1 cellular context compared by ENCODE assay signal in genomic region chr17:37425268-37425667, GRCh38.
TF ChIP-seq lines count a peak whose summit lies in the region.

No MANE protein-coding gene starts in this region.

TF ChIP-seq in K562, 482 proteins besides CTCF, POLR2A, EP300 and RAD21:
- TF ChIP-seq BCOR (IDR thresholded peaks at IDR 0.05) (peak; percentile 83), ZFP36 (IDR thresholded peaks at IDR 0.05; ENCODE audit: low read depth, low read length, partially characterized antibody) (peak; percentile 68), SMARCA5 (IDR thresholded peaks at IDR 0.05) (peak; percentile 55; the same call in 1 of the 2 replicates), KDM1A (IDR thresholded peaks at IDR 0.05) (0 out of 4 replicates have a peak, but pooled peaks of 1 of the 2 experiments have one; percentile 11), SFPQ (IDR thresholded peaks at IDR 0.05; ENCODE audit: low read depth, low read length) (no peak), MAFG (tag; conservative IDR thresholded peaks at IDR 0.05) (no peak), RBM25 (IDR thresholded peaks at IDR 0.05; ENCODE audit: low read depth, low read length, severe bottlenecking) (peak; percentile 98), HMBOX1 (IDR thresholded peaks at IDR 0.05) (no peak)
